Comparison of ENCODE assay signal across 1 cellular context in genomic region chr12:40827923-40828592, GRCh38.
TF ChIP-seq lines count a peak whose summit lies in the region.

No MANE protein-coding gene starts in this region.

TF ChIP-seq in GM12878, 131 proteins besides CTCF, POLR2A, EP300 and RAD21 (continued from another document):
- TF ChIP-seq ATF3 (IDR thresholded peaks at IDR 0.05; ENCODE audit: borderline replicate concordance, extremely low read depth, low read depth, low read length), result no peak
- TF ChIP-seq EZH2 (IDR thresholded peaks at IDR 0.05; ENCODE audit: borderline replicate concordance, control insufficient read depth, low read depth, low read length), result no peak
- no peak for TF ChIP-seq MLLT1 (IDR thresholded peaks at IDR 0.05)
- TF ChIP-seq RAD51 (IDR thresholded peaks at IDR 0.05), result no peak
- no peak for TF ChIP-seq BCL3 (IDR thresholded peaks at IDR 0.05; ENCODE audit: borderline replicate concordance, insufficient read depth, low read depth, low read length, poor library complexity, severe bottlenecking)
- TF ChIP-seq CBX5 (IDR thresholded peaks at IDR 0.05; ENCODE audit: low read depth), result no peak
- no peak for TF ChIP-seq TCF12 (IDR thresholded peaks at IDR 0.05; ENCODE audit: low read depth, low read length)
- no peak for TF ChIP-seq RFX5 (IDR thresholded peaks at IDR 0.05; ENCODE audit: low read depth, low read length)
